Comparison of ENCODE assay signal across 1 cellular context in the genomic region with DNA sequence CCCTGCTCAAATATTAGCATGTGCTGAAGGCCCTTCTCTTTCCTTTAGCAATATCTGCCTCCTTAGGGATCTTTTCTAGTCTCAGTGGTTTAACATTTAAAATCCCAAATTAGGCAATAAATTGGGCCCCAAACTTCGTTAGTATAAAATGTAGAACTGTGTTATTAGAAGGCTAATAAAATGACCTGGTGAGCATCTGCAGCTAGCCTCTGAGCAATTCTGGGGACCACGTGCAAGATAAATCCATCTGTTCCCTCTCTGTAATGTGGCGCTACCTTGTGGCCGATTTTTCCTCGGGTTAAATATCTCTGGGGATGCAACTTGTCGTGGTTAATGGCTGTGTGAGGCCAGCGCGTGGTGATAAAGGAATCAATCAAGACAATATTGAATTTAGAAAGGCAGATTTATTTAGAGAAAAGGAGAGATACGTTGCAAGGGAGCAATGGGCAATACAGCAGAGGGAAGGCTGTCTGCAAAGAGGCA.
TF ChIP-seq lines count a peak whose summit lies in the region.

No MANE protein-coding gene starts in this region.

TF ChIP-seq in K562, 482 proteins besides CTCF, POLR2A, EP300 and RAD21 (continued from another document):
- TF ChIP-seq, protein P1, sequence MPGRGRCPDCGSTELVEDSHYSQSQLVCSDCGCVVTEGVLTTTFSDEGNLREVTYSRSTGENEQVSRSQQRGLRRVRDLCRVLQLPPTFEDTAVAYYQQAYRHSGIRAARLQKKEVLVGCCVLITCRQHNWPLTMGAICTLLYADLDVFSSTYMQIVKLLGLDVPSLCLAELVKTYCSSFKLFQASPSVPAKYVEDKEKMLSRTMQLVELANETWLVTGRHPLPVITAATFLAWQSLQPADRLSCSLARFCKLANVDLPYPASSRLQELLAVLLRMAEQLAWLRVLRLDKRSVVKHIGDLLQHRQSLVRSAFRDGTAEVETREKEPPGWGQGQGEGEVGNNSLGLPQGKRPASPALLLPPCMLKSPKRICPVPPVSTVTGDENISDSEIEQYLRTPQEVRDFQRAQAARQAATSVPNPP (IDR thresholded peaks at IDR 0.05; ENCODE audit: borderline replicate concordance, insufficient read depth, insufficient read length): no peak
- TF ChIP-seq, protein P2, sequence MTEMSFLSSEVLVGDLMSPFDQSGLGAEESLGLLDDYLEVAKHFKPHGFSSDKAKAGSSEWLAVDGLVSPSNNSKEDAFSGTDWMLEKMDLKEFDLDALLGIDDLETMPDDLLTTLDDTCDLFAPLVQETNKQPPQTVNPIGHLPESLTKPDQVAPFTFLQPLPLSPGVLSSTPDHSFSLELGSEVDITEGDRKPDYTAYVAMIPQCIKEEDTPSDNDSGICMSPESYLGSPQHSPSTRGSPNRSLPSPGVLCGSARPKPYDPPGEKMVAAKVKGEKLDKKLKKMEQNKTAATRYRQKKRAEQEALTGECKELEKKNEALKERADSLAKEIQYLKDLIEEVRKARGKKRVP (CRISPR knock-in tag; IDR thresholded peaks at IDR 0.05): no peak
- TF ChIP-seq HIVEP1 (CRISPR knock-in tag; IDR thresholded peaks at IDR 0.05) (no peak), E2F3 (CRISPR knock-in tag; IDR thresholded peaks at IDR 0.05) (no peak), KLF13 (tag; IDR thresholded peaks at IDR 0.05; ENCODE audit: borderline replicate concordance, low read depth) (no peak), MYC (IDR thresholded peaks at IDR 0.05; ENCODE audit: low read depth, low read length) (peak; percentile 62; the same call in 1 of the 2 replicates), MYC (CRISPR knock-in tag; IDR thresholded peaks at IDR 0.05; ENCODE audit: borderline replicate concordance, low read depth) (no peak), MCM2 (IDR thresholded peaks at IDR 0.05; ENCODE audit: low read depth) (no peak), CSDE1 (IDR thresholded peaks at IDR 0.05) (no peak), JUNB (CRISPR knock-in tag; conservative IDR thresholded peaks at IDR 0.05) (no peak), HDAC6 (IDR thresholded peaks at IDR 0.05; ENCODE audit: low read depth, low read length) (no peak), ZNF507 (tag; conservative IDR thresholded peaks at IDR 0.05) (no peak), XRCC4 (IDR thresholded peaks at IDR 0.05; ENCODE audit: extremely low read depth, insufficient read depth, insufficient read length) (no peak), BRF1 (IDR thresholded peaks at IDR 0.05; ENCODE audit: borderline replicate concordance, extremely low read depth, insufficient read length) (no peak)
